20 cellular contexts compared by ENCODE assay signal in the genomic region with DNA sequence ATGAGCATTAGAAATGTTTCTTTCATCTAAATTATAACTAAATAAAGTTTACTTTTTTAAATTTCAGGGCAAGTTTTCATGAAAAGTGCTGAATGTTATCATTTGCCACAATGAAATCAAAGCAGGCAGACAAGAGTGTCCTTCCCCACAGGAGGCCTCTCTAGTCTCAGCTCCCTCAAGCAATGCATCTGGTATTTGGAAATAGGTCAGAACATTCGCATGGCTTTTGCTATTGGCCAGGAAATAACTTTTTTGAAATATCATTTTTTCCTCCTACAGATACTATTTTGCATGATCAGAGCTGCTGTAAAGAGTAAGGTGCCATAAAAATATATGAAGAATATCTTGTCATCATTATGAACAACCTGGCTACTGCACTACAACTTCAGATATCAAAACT.
"Had no signal": no experiment of that assay in that cellular context is flagged by ENCODE, and none has a peak within 500 bp of the region (broad histone marks: within the 10 kb centered on the region; RNA-seq: fewer than 3 reads in every experiment).

No MANE protein-coding gene starts in this region.

- ATAC-seq: Panc1, PC-3 had no signal

- H3K9ac ChIP-seq: KMS-11, SK-N-SH had no signal

- H3K9me3 ChIP-seq: SK-N-SH had no signal

- DNase-seq: Kasumi-1; MM.1S; NCI-H1092 treated with DMSO at 0.1 percent for 48 hours; NCI-H1436; NCI-H187; NCI-H2029; NCI-H2081 treated with DMSO at 0.1 percent for 48 hours; NCI-H2171; NCI-H226; NCI-H446; NCI-H510A; NCI-H524 treated with DMSO at 0.1 percent for 48 hours; NCI-H69; NCI-H774; NK-92 treated with Interleukin-12 subunit alpha and Interleukin-12 subunit beta, amount 100 ng/mL, for 24 hours; PC-3; SHP77; SK-N-SH had no signal
